In the genomic region with DNA sequence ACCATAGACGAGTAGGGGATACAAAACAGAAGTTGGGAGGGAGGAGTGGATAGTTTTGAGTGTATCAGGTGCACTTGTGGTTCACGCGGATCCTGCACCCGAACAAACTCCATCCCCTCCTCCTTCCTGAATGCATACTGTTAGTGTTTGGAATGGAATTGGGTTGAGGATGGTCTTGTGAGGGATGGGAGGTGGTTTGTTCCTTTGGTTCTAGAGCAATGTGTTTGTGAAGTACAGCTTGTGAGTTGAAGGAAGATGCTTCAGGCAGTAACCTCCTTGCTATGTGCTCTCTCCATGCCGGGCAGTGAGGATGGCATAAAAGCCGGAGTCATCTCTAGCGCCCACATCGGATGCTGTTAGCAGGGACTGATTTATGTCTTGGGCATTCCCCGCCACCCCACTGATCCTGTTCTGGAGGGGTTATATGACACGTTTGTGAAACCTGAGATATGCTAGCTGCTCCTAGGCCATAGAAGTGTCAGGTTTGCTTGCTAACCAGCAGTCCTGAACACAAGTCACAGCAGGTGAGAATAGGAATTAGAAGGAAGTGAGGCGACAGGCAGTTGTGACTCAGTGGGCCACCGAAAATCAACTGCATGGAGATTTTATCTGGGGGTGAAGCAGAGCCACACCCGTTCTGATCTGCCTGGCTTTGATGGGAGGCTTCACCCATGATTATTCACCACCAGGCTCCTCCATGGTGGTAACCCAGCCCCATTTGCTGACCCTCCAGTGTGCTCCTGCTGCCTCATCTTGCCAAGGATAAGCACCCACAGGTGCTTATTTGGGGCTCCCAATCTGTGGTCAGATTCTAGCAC, we compare ENCODE assay signal across 1 cellular context.
A peak's percentile ranks its signal among the peaks of the same experiment; 100 is the strongest.
TF ChIP-seq lines count a peak whose summit lies in the region.

No MANE protein-coding gene starts in this region.

TF ChIP-seq in HepG2, 621 proteins besides CTCF, POLR2A, EP300 and RAD21 (continued from another document and continues in another):
- no peak for TF ChIP-seq KIAA2018 (CRISPR knock-in tag; IDR thresholded peaks at IDR 0.05; ENCODE audit: borderline replicate concordance)
- no peak for TF ChIP-seq HES4 (CRISPR knock-in tag; IDR thresholded peaks at IDR 0.05; ENCODE audit: borderline replicate concordance)
- no peak for TF ChIP-seq ZMYM4 (CRISPR knock-in tag; IDR thresholded peaks at IDR 0.05)
- TF ChIP-seq, protein P1, sequence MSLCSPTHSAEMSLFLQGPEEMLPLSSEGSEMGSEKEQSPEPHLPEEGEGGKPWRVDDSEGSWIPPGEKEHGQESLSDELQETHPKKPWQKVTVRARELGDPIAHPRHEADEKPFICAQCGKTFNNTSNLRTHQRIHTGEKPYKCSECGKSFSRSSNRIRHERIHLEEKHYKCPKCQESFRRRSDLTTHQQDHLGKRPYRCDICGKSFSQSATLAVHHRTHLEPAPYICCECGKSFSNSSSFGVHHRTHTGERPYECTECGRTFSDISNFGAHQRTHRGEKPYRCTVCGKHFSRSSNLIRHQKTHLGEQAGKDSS (CRISPR knock-in tag; IDR thresholded peaks at IDR 0.05; ENCODE audit: borderline replicate concordance, low read depth), result no peak
- TF ChIP-seq ZNF143 (CRISPR knock-in tag; IDR thresholded peaks at IDR 0.05), result no peak
- no peak for TF ChIP-seq BCL6 (CRISPR knock-in tag; IDR thresholded peaks at IDR 0.05)
- TF ChIP-seq THAP9 (CRISPR knock-in tag; IDR thresholded peaks at IDR 0.05; ENCODE audit: borderline replicate concordance), result no peak
- TF ChIP-seq, protein P2, sequence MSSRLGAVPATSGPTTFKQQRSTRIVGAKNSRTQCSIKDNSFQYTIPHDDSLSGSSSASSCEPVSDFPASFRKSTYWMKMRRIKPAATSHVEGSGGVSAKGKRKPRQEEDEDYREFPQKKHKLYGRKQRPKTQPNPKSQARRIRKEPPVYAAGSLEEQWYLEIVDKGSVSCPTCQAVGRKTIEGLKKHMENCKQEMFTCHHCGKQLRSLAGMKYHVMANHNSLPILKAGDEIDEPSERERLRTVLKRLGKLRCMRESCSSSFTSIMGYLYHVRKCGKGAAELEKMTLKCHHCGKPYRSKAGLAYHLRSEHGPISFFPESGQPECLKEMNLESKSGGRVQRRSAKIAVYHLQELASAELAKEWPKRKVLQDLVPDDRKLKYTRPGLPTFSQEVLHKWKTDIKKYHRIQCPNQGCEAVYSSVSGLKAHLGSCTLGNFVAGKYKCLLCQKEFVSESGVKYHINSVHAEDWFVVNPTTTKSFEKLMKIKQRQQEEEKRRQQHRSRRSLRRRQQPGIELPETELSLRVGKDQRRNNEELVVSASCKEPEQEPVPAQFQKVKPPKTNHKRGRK (CRISPR knock-in tag; IDR thresholded peaks at IDR 0.05), result no peak
- TF ChIP-seq ASH2L (IDR thresholded peaks at IDR 0.05; ENCODE audit: insufficient read length, low read depth, low read length), result no peak
- TF ChIP-seq, protein P3, sequence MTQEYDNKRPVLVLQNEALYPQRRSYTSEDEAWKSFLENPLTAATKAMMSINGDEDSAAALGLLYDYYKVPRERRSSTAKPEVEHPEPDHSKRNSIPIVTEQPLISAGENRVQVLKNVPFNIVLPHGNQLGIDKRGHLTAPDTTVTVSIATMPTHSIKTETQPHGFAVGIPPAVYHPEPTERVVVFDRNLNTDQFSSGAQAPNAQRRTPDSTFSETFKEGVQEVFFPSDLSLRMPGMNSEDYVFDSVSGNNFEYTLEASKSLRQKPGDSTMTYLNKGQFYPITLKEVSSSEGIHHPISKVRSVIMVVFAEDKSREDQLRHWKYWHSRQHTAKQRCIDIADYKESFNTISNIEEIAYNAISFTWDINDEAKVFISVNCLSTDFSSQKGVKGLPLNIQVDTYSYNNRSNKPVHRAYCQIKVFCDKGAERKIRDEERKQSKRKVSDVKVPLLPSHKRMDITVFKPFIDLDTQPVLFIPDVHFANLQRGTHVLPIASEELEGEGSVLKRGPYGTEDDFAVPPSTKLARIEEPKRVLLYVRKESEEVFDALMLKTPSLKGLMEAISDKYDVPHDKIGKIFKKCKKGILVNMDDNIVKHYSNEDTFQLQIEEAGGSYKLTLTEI (CRISPR knock-in tag; conservative IDR thresholded peaks at IDR 0.05), result no peak
- TF ChIP-seq GATAD2A (CRISPR knock-in tag; IDR thresholded peaks at IDR 0.05), result no peak
- no peak for TF ChIP-seq TP53 (CRISPR knock-in tag; conservative IDR thresholded peaks at IDR 0.05)
- TF ChIP-seq DNMT1 (CRISPR knock-in tag; IDR thresholded peaks at IDR 0.05), result 0 out of 2 replicates have a peak, but pooled peaks have one; percentile 49
- no peak for TF ChIP-seq SUZ12 (IDR thresholded peaks at IDR 0.05; ENCODE audit: low read depth, low read length)
- no peak for TF ChIP-seq ZNF709 (CRISPR knock-in tag; IDR thresholded peaks at IDR 0.05)
- no peak for TF ChIP-seq ZNF558 (CRISPR knock-in tag; IDR thresholded peaks at IDR 0.05; ENCODE audit: borderline replicate concordance)
- no peak for TF ChIP-seq ZNF256 (CRISPR knock-in tag; conservative IDR thresholded peaks at IDR 0.05)
- no peak for TF ChIP-seq ZNF546 (CRISPR knock-in tag; conservative IDR thresholded peaks at IDR 0.05)
- TF ChIP-seq SPEN (CRISPR knock-in tag; IDR thresholded peaks at IDR 0.05; ENCODE audit: low read depth), result 0 out of 2 replicates have a peak, but pooled peaks have one; percentile 21
- TF ChIP-seq FOXK1 (CRISPR knock-in tag; IDR thresholded peaks at IDR 0.05; ENCODE audit: borderline replicate concordance, low read depth), result no peak
- TF ChIP-seq RORA (CRISPR knock-in tag; IDR thresholded peaks at IDR 0.05), result no peak
- no peak for TF ChIP-seq ZNF644 (CRISPR knock-in tag; IDR thresholded peaks at IDR 0.05; ENCODE audit: low read depth)
- TF ChIP-seq HOMEZ (CRISPR knock-in tag; IDR thresholded peaks at IDR 0.05; ENCODE audit: low read depth), result no peak
- TF ChIP-seq, protein P4, sequence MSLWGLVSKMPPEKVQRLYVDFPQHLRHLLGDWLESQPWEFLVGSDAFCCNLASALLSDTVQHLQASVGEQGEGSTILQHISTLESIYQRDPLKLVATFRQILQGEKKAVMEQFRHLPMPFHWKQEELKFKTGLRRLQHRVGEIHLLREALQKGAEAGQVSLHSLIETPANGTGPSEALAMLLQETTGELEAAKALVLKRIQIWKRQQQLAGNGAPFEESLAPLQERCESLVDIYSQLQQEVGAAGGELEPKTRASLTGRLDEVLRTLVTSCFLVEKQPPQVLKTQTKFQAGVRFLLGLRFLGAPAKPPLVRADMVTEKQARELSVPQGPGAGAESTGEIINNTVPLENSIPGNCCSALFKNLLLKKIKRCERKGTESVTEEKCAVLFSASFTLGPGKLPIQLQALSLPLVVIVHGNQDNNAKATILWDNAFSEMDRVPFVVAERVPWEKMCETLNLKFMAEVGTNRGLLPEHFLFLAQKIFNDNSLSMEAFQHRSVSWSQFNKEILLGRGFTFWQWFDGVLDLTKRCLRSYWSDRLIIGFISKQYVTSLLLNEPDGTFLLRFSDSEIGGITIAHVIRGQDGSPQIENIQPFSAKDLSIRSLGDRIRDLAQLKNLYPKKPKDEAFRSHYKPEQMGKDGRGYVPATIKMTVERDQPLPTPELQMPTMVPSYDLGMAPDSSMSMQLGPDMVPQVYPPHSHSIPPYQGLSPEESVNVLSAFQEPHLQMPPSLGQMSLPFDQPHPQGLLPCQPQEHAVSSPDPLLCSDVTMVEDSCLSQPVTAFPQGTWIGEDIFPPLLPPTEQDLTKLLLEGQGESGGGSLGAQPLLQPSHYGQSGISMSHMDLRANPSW (CRISPR knock-in tag; IDR thresholded peaks at IDR 0.05; ENCODE audit: borderline replicate concordance), result no peak
- TF ChIP-seq ZBTB20 (CRISPR knock-in tag; IDR thresholded peaks at IDR 0.05; ENCODE audit: borderline replicate concordance, low read depth), result no peak
- no peak for TF ChIP-seq ZNF335 (CRISPR knock-in tag; IDR thresholded peaks at IDR 0.05)
- no peak for TF ChIP-seq BRCA1 (CRISPR knock-in tag; IDR thresholded peaks at IDR 0.05)
- no peak for TF ChIP-seq DBP (CRISPR knock-in tag; IDR thresholded peaks at IDR 0.05; ENCODE audit: not compliant biosample characterization)
- TF ChIP-seq TIGD3 (CRISPR knock-in tag; IDR thresholded peaks at IDR 0.05; ENCODE audit: borderline replicate concordance), result peak; percentile 33; the same call in 1 of the 2 replicates
- no peak for TF ChIP-seq NR2F2 (IDR thresholded peaks at IDR 0.05; ENCODE audit: borderline replicate concordance, low read depth)
